In the genomic region with DNA sequence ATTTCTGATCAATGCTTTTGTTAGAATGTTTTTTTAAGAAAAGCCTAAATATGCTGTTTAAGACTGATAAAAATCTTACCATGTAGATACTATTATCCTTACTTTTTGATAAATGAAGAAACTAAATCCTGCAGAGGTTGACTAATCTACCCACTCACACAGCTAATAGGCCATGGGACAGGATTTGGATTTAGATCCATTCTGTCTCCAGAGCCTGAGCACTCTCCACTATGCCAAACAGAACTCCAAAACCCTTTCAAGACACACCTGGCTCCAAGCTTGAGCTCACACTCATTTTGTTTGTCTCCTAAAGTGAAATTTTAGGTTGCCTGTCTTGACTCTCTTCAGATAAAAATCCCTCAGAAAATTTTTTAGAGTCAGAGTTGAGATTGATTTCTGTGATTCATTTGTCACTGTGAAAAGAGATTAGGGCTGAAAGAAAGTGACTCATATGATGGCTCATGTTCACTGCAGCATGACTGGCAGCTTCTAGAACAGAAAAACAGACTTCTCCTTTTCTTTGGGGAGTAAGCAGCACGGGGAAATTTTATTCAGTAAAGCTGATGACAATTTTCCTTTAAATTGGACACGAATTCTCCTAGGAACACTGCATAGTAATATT, we compare ENCODE assay signal across 8 cellular contexts.
DNase-seq lines count a peak whose midpoint lies in the region; ATAC-seq and TF ChIP-seq lines count a peak whose summit lies in the region.

No MANE protein-coding gene starts in this region.

- TF ChIP-seq CTCF in WTC11 (IDR thresholded peaks at IDR 0.05): no peak

- peak overlapping the region; percentile 65 for H3K27ac ChIP-seq in SJSA1

- no peaks in the 10 kb centered on the region for H3K4me1 Mint-ChIP-seq in activated CD4-positive, alpha-beta T cell treated with anti-CD3 and anti-CD28 coated beads for 36 hours
- H3K4me1 Mint-ChIP-seq in memory B cell: peaks cover 3% of the 10 kb centered on the region
- H3K4me1 Mint-ChIP-seq in WTC11: peaks cover 12% of the 10 kb centered on the region

- intact Hi-C loops in activated CD4-positive, alpha-beta T cell treated with anti-CD3 and anti-CD28 coated beads for 36 hours (cut with DNase I, micrococcal nuclease): loop anchor here in 1 of 2 experiments (5.0 kb wide), 1 partner anchor 610 kb away; no protein-coding TSS in a partner anchor

- CTCF ChIA-PET in activated CD4-positive, alpha-beta T cell treated with anti-CD3 and anti-CD28 coated beads for 36 hours (lab: Charles Lee): no interaction called here
- CTCF ChIA-PET in WTC11 (lab: Charles Lee): interaction anchor here (1.1 kb wide), 1 partner anchor 255 kb away, joined by 3 read pairs; no protein-coding TSS in a partner anchor

- POLR2A ChIA-PET in activated CD4-positive, alpha-beta T cell treated with anti-CD3 and anti-CD28 coated beads for 36 hours (lab: Charles Lee): no interaction called here
- POLR2A ChIA-PET in WTC11 (lab: Charles Lee): no interaction called here

- DNase-seq in activated CD4-positive, alpha-beta T cell treated with anti-CD3 and anti-CD28 coated beads for 36 hours: no peak
- DNase-seq in activated CD4-positive, alpha-beta T cell treated with anti-CD3 and anti-CD28 coated beads, Interleukin-2, amount 50 U/mL, for 48 hours: no peak
- DNase-seq in SJSA1 (ENCODE audit: low read depth in 1 of 2, low spot score in 2 of 2) (peak in 1 of 2 experiments; percentile 57), memory B cell (ENCODE audit: low spot score in 2 of 2) (no peak), KG1 (lab: John Stamatoyannopoulos, UW) (no peak), WTC11 (ENCODE audit: low spot score) (no peak)

- H3K27me3 Mint-ChIP-seq in activated CD4-positive, alpha-beta T cell treated with anti-CD3 and anti-CD28 coated beads for 36 hours: peaks cover 4% of the 10 kb centered on the region
- H3K27me3 Mint-ChIP-seq in memory B cell: no peaks in the 10 kb centered on the region
- H3K27me3 Mint-ChIP-seq in WTC11 (ENCODE audit: low read depth): peaks cover 3% of the 10 kb centered on the region; the same call in 1 of the 2 replicates

- no peak overlapping the region for H3K4me3 Mint-ChIP-seq in activated CD4-positive, alpha-beta T cell treated with anti-CD3 and anti-CD28 coated beads for 36 hours
- no peak overlapping the region for H3K4me3 Mint-ChIP-seq in memory B cell
- H3K4me3 Mint-ChIP-seq in WTC11: no peak overlapping the region

- H3K36me3 Mint-ChIP-seq in activated CD4-positive, alpha-beta T cell treated with anti-CD3 and anti-CD28 coated beads for 36 hours (ENCODE audit: low read depth): no peaks in the 10 kb centered on the region
- H3K36me3 Mint-ChIP-seq in memory B cell (no peaks in the 10 kb centered on the region), WTC11 (no peaks in the 10 kb centered on the region)

- no peaks in the 10 kb centered on the region for H3K36me3 ChIP-seq in SJSA1

- H3K9me3 Mint-ChIP-seq in activated CD4-positive, alpha-beta T cell treated with anti-CD3 and anti-CD28 coated beads for 36 hours (ENCODE audit: low read depth): no peaks in the 10 kb centered on the region
- H3K9me3 Mint-ChIP-seq in memory B cell: no peaks in the 10 kb centered on the region
- no peaks in the 10 kb centered on the region for H3K9me3 Mint-ChIP-seq in WTC11

- H3K9me3 ChIP-seq in SJSA1 (replicated peaks): no peaks in the 10 kb centered on the region

- H3K27ac Mint-ChIP-seq in activated CD4-positive, alpha-beta T cell treated with anti-CD3 and anti-CD28 coated beads for 36 hours: no peak overlapping the region
- no peak overlapping the region for H3K27ac Mint-ChIP-seq in memory B cell
- H3K27ac Mint-ChIP-seq in WTC11: no peak overlapping the region

- H3K4me3 ChIP-seq in SJSA1: no peak overlapping the region

- H3K4me1 ChIP-seq in SJSA1 (replicated peaks): peaks cover 25% of the 10 kb centered on the region

- no peaks in the 10 kb centered on the region for H3K27me3 ChIP-seq in SJSA1 (replicated peaks)

- peak; percentile 68 for ATAC-seq in activated CD4-positive, alpha-beta T cell treated with anti-CD3 and anti-CD28 coated beads for 36 hours
- ATAC-seq in HG03103 (IDR thresholded peaks at IDR 0.05; ENCODE audit: low read depth, unreplicated experiment) (peak; percentile 94), memory B cell (ENCODE audit: low read depth) (peak; percentile 64), WTC11 (no peak; the same call in 1 of the 2 replicates), HG03280 (IDR thresholded peaks at IDR 0.05; ENCODE audit: unreplicated experiment) (no peak)

TF ChIP-seq in WTC11, 78 proteins besides CTCF, POLR2A, EP300 and RAD21:
- TF ChIP-seq CREM (CRISPR knock-in tag; IDR thresholded peaks at IDR 0.05) (no peak), ZNF317 (CRISPR knock-in tag; IDR thresholded peaks at IDR 0.05; ENCODE audit: borderline replicate concordance, low read depth) (no peak)

Comparison
In these comparisons a context has a peak if more than half of its experiments do, and no peak if none do; other contexts are left out.
1. ATAC-seq: peak in activated CD4-positive, alpha-beta T cell treated with anti-CD3 and anti-CD28 coated beads for 36 hours (single experiment), HG03103 (single experiment) and memory B cell (single experiment); none in WTC11 (single experiment) and HG03280 (single experiment).